ENCODE assay signal across 20 cellular contexts in genomic region chr2:162107361-162107901, GRCh38. TPM values are rescaled to one million over a fixed set of nuclear protein-coding genes. Genes with fewer than 3 reads are reported as not detected.
"Had no signal": no experiment of that assay in that cellular context is flagged by ENCODE, and none has a peak within 500 bp of the region (broad histone marks: within the 10 kb centered on the region; RNA-seq: fewer than 3 reads in every experiment).

No MANE protein-coding gene starts in this region.

- ATAC-seq: left lobe of liver; lower lobe of right lung; natural killer cell treated with Interleukin-12 subunit alpha and Interleukin-12 subunit beta and Interleukin-15 and Interleukin-18, amount 100 ng/mL, for 72 hours had no signal

- FAIRE-seq: colon had no signal

- H3K36me3 ChIP-seq: lower lobe of right lung, neural progenitor cell, ovary, sigmoid colon had no signal

- H3K4me2 ChIP-seq: neural progenitor cell had no signal

- H3K4me3 ChIP-seq: lower lobe of right lung, neural progenitor cell, ovary, sigmoid colon, skin epidermis had no signal

- H3K9ac ChIP-seq: neural progenitor cell had no signal

- H2AFZ ChIP-seq: neural progenitor cell had no signal

- H3K9me3 ChIP-seq: lower lobe of right lung, ovary, sigmoid colon had no signal

- H3K4me1 ChIP-seq: neural progenitor cell, sigmoid colon had no signal

- H3K27ac ChIP-seq: lower lobe of right lung, neural progenitor cell, ovary, sigmoid colon, skin epidermis had no signal

- DNase-seq: cerebellar nuclear complex; dermis blood vessel endothelial cell; effector CD8-positive, alpha-beta T cell; foreskin melanocyte; head of caudate nucleus; hippocampal formation; lower lobe of right lung; nucleus accumbens; ovary; sigmoid colon; stimulated activated CD4-positive, alpha-beta T cell treated with anti-CD3 and anti-CD28 coated beads, Interleukin-12 subunit alpha, Interleukin-12 subunit beta, amount 100 ng/mL, for 4 hours; stimulated activated naive CD4-positive, alpha-beta T cell treated with Interleukin-2 at 50 U/mL for 16 hours had no signal

- H3K27me3 ChIP-seq: neural progenitor cell, ovary, sigmoid colon had no signal

RNA-seq across cellular contexts. Expression of gene GCG, which starts 44.6 kb away (rescaled TPM):
- total RNA-seq: dermis blood vessel endothelial cell; kidney epithelial cell; left lobe of liver; lower lobe of right lung; natural killer cell treated with Interleukin-12 subunit alpha and Interleukin-12 subunit beta and Interleukin-15 and Interleukin-18, amount 100 ng/mL, for 72 hours; renal cortical epithelial cell; sigmoid colon; urinary bladder had no signal
- polyA plus RNA-seq: ovary, urinary bladder had no signal
